ENCODE assay signal across 8 cellular contexts in the genomic region with DNA sequence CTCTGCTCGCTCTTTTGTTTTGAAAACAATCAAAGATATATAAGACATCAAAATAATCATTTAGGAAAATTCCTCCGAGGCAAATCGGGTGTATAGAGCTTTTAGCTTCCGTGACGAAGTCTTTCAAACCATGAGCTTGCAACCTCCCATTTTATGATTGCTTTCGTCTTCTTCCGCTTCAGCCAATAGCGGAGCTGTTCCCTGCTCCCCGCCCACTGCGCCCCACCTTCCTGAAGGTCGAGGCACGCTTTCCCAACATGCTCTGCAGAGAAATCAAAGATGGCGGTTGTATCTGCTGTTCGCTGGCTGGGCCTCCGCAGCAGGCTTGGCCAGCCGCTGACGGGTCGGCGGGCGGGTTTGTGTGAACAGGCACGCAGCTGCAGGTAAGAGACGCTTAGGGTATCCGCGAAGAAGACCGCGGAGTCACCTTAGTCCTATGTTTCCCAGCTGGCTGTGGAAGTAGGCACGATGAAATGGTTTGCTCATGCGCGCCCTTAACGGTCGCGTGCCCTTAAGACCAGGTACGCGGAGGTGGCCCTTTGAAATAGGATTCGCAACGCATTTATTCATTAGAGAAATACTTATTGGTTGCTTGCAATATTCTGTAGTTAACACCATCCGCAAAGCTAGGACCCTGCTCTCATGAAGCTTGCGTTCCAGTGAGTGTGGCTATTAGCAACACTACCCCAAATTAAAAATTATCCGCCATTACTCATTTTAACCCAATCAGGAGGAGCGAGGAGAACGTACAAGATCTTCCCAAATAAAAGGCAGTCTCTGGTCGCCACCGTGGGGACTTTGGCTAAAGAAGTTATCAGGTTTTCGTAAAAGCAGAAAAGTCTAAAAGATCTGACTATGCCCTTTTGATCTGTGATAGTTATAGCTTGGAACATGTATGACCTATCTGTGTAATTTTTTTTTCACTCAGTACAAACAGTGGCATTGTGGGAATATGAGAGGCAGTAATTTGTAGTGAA. TPM values are rescaled to one million over a fixed set of nuclear protein-coding genes. Genes with fewer than 3 reads are reported as not detected.
DNase-seq lines count a peak whose midpoint lies in the region; ATAC-seq and TF ChIP-seq lines count a peak whose summit lies in the region.

A gene (plus strand): TSS at position 267 of the 977 bp plus-strand sequence. CDS start 13 bp downstream, at position 280.

- peaks cover 47% of the 10 kb centered on the region; the same call in 1 of the 2 replicates for H3K36me3 ChIP-seq in PC-3 (ENCODE audit: low read depth, low read length)
- no peaks in the 10 kb centered on the region for H3K36me3 ChIP-seq in mucosa of descending colon (ENCODE audit: low read depth)

- no peaks in the 10 kb centered on the region for H3F3A ChIP-seq in PC-3 (ENCODE audit: low read length, unreplicated experiment)

- H3K4me1 ChIP-seq in PC-3 (ENCODE audit: insufficient read depth, low read length) (peaks cover 20% of the 10 kb centered on the region), mucosa of descending colon (ENCODE audit: low read depth) (peaks cover 20% of the 10 kb centered on the region)

- intact Hi-C loops in PC-3 (cut with micrococcal nuclease) (loop anchor here (5.0 kb wide), 2 partner anchors 336 to 494 kb away; a partner anchor contains a TSS), mucosa of descending colon (cut with DNase I, micrococcal nuclease) (no loop called here)

- TF ChIP-seq CTCF in PC-3 (conservative IDR thresholded peaks at IDR 0.05; ENCODE audit: low read depth, low read length) (no peak), mucosa of descending colon (IDR thresholded peaks at IDR 0.05) (no peak)

- H3K9me3 ChIP-seq in PC-3 (ENCODE audit: low read length) = no peaks in the 10 kb centered on the region
- no peaks in the 10 kb centered on the region for H3K9me3 ChIP-seq in mucosa of descending colon

- H3K9ac ChIP-seq in PC-3 (ENCODE audit: low read length) = peak within 1 kb of the TSS; percentile 89

- H3K4me2 ChIP-seq in PC-3 (ENCODE audit: low read length) = peak within 1 kb of the TSS; percentile 92

- BruUV-seq in PC-3 (replicated peaks; lab: Mats Ljungman, UMichigan) = TSS peak; percentile 71

- CTCF ChIA-PET in PC-3 (lab: Charles Lee) = interaction anchor here (0.7 kb wide), 1 partner anchor 279 kb away, joined by 3 read pairs; no protein-coding TSS in a partner anchor

- H4K20me1 ChIP-seq in PC-3 (ENCODE audit: low read length) = peaks cover 15% of the 10 kb centered on the region

- H3K27ac ChIP-seq in PC-3 (ENCODE audit: low read length) (peak within 1 kb of the TSS; percentile 55), epithelial cell of prostate (peak within 1 kb of the TSS; percentile 65)

- peak; percentile 97 for DNase-seq in DMS114 treated with DMSO at 0.1 percent for 48 hours (lab: John Stamatoyannopoulos, UW; ENCODE audit: unreplicated experiment)
- DNase-seq in PC-3 = peak; percentile 94
- peak; percentile 89 for DNase-seq in activated T-cell treated with anti-CD3 and anti-CD28 coated beads for 48 hours (ENCODE audit: low read depth)
- DNase-seq in epithelial cell of prostate (ENCODE audit: low read depth, low spot score) = peak; percentile 85
- peak; percentile 94 to 97 (median 96) for DNase-seq in mucosa of descending colon
- peak; percentile 89 to 93 for DNase-seq in stimulated activated CD8-positive, alpha-beta memory T cell treated with anti-CD3 and anti-CD28 coated beads, Interleukin-4, amount 100 ng/mL, for 4 hours (ENCODE audit: low read depth in 2 of 2, low spot score in 1 of 2)

- H3K79me2 ChIP-seq in PC-3 (ENCODE audit: low read length) = peaks cover 95% of the 10 kb centered on the region

- TF ChIP-seq RAD21 in Ishikawa (IDR thresholded peaks at IDR 0.05; ENCODE audit: low read depth) = no peak

- no peaks in the 10 kb centered on the region for H3K9me2 ChIP-seq in PC-3 (replicated peaks; ENCODE audit: low read length)

- H3K27me3 ChIP-seq in PC-3 (ENCODE audit: low read length) = no peaks in the 10 kb centered on the region

- POLR2A ChIA-PET in PC-3 (lab: Charles Lee; ENCODE audit: unreplicated experiment) = interaction anchor here (0.6 kb wide), 1 partner anchor 34 kb away, joined by 3 read pairs; no protein-coding TSS in a partner anchor

- peak within 1 kb of the TSS; percentile 76 for H2AFZ ChIP-seq in PC-3 (ENCODE audit: low read length)

- no peak for TF ChIP-seq EP300 in Ishikawa (IDR thresholded peaks at IDR 0.05; ENCODE audit: borderline replicate concordance)

- peak within 1 kb of the TSS; percentile 84 for H3K4me3 ChIP-seq in PC-3 (ENCODE audit: low read length)
- H3K4me3 ChIP-seq in mucosa of descending colon = peak within 1 kb of the TSS; percentile 40

- ATAC-seq in GM21529 (IDR thresholded peaks at IDR 0.05; ENCODE audit: unreplicated experiment) (peak; percentile 89), PC-3 (peak; percentile 90), mucosa of descending colon (peak; percentile 97)

TF ChIP-seq in Ishikawa, 13 proteins besides CTCF, POLR2A, EP300 and RAD21:
- peak; percentile 70; the same call in 1 of the 2 replicates for TF ChIP-seq TCF12 (IDR thresholded peaks at IDR 0.05; ENCODE audit: low read depth)
- peak; percentile 97 for TF ChIP-seq YY1 (IDR thresholded peaks at IDR 0.05; ENCODE audit: low read depth)
- TF ChIP-seq, protein P1, sequence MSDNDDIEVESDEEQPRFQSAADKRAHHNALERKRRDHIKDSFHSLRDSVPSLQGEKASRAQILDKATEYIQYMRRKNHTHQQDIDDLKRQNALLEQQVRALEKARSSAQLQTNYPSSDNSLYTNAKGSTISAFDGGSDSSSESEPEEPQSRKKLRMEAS (IDR thresholded peaks at IDR 0.05) = peak; percentile 88
- TF ChIP-seq EGR1 (IDR thresholded peaks at IDR 0.05) = no peak
- TF ChIP-seq ZBTB7A (IDR thresholded peaks at IDR 0.05; ENCODE audit: low read depth) = no peak
- TF ChIP-seq TEAD4 (IDR thresholded peaks at IDR 0.05) = 0 out of 2 replicates have a peak, but pooled peaks have one; percentile 34
- TF ChIP-seq CEBPB (IDR thresholded peaks at IDR 0.05) = peak; percentile 57; the same call in 1 of the 2 replicates
- TF ChIP-seq, protein P2, sequence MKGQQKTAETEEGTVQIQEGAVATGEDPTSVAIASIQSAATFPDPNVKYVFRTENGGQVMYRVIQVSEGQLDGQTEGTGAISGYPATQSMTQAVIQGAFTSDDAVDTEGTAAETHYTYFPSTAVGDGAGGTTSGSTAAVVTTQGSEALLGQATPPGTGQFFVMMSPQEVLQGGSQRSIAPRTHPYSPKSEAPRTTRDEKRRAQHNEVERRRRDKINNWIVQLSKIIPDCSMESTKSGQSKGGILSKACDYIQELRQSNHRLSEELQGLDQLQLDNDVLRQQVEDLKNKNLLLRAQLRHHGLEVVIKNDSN (IDR thresholded peaks at IDR 0.05) = 0 out of 2 replicates have a peak, but pooled peaks have one; percentile 11
- peak; percentile 20; the same call in 1 of the 2 replicates for TF ChIP-seq FOXM1 (IDR thresholded peaks at IDR 0.05; ENCODE audit: borderline replicate concordance, low read depth)
- peak; percentile 99 for TF ChIP-seq TAF1 (IDR thresholded peaks at IDR 0.05; ENCODE audit: low read depth)
- TF ChIP-seq, protein P3, sequence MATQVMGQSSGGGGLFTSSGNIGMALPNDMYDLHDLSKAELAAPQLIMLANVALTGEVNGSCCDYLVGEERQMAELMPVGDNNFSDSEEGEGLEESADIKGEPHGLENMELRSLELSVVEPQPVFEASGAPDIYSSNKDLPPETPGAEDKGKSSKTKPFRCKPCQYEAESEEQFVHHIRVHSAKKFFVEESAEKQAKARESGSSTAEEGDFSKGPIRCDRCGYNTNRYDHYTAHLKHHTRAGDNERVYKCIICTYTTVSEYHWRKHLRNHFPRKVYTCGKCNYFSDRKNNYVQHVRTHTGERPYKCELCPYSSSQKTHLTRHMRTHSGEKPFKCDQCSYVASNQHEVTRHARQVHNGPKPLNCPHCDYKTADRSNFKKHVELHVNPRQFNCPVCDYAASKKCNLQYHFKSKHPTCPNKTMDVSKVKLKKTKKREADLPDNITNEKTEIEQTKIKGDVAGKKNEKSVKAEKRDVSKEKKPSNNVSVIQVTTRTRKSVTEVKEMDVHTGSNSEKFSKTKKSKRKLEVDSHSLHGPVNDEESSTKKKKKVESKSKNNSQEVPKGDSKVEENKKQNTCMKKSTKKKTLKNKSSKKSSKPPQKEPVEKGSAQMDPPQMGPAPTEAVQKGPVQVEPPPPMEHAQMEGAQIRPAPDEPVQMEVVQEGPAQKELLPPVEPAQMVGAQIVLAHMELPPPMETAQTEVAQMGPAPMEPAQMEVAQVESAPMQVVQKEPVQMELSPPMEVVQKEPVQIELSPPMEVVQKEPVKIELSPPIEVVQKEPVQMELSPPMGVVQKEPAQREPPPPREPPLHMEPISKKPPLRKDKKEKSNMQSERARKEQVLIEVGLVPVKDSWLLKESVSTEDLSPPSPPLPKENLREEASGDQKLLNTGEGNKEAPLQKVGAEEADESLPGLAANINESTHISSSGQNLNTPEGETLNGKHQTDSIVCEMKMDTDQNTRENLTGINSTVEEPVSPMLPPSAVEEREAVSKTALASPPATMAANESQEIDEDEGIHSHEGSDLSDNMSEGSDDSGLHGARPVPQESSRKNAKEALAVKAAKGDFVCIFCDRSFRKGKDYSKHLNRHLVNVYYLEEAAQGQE (IDR thresholded peaks at IDR 0.05; ENCODE audit: low read depth) = no peak
- TF ChIP-seq NFIC (IDR thresholded peaks at IDR 0.05) = no peak

RNA-seq across cellular contexts. Expression of the gene that starts here (rescaled TPM):
- total RNA-seq in PC-3 (2014; rRNA removed) (75.6 and 94.7 TPM in 2 replicates), mucosa of descending colon (10 to 100 TPM; 89.3 to 90.5 (median 90.4) TPM)

Comparison
In these comparisons a context has a peak if more than half of its experiments do, and no peak if none do; other contexts are left out.
1. Peak in every context shown above with its lines: DNase-seq, ATAC-seq, H3K4me3 ChIP-seq and H3K27ac ChIP-seq.